Comparison of ENCODE assay signal across 8 cellular contexts in genomic region chr6:39029156-39030011, GRCh38. TPM values are rescaled to one million over a fixed set of nuclear protein-coding genes. Genes with fewer than 3 reads are reported as not detected.
DNase-seq lines count a peak whose midpoint lies in the region; ATAC-seq and TF ChIP-seq lines count a peak whose summit lies in the region.

No MANE protein-coding gene starts in this region.

- no peaks in the 10 kb centered on the region for H3K4me1 Mint-ChIP-seq in T-helper 2 cell treated with Interferon-gamma antibody and Interleukin-4, amounts not matched to agents 5 μg/mL and 100 μg/mL, for 36 hours (ENCODE audit: low read depth)
- no peaks in the 10 kb centered on the region for H3K4me1 Mint-ChIP-seq in nephron

- no peak overlapping the region for H3K27ac Mint-ChIP-seq in T-helper 2 cell treated with Interferon-gamma antibody and Interleukin-4, amounts not matched to agents 5 μg/mL and 100 μg/mL, for 36 hours
- no peak overlapping the region for H3K27ac Mint-ChIP-seq in nephron

- peak; percentile 60 for ATAC-seq in HG02678 (IDR thresholded peaks at IDR 0.05; ENCODE audit: unreplicated experiment)
- ATAC-seq in HG03460 (IDR thresholded peaks at IDR 0.05; ENCODE audit: unreplicated experiment), result no peak

- no peaks in the 10 kb centered on the region for H3K36me3 Mint-ChIP-seq in T-helper 2 cell treated with Interferon-gamma antibody and Interleukin-4, amounts not matched to agents 5 μg/mL and 100 μg/mL, for 36 hours (ENCODE audit: low read depth)
- no peaks in the 10 kb centered on the region for H3K36me3 Mint-ChIP-seq in nephron (ENCODE audit: low read depth)

- H3K9me3 Mint-ChIP-seq in T-helper 2 cell treated with Interferon-gamma antibody and Interleukin-4, amounts not matched to agents 5 μg/mL and 100 μg/mL, for 36 hours, result no peaks in the 10 kb centered on the region
- H3K9me3 Mint-ChIP-seq in nephron, result no peaks in the 10 kb centered on the region

- DNase-seq in EL, result peak; percentile 29
- DNase-seq in T-helper 2 cell treated with Interferon-gamma antibody and Interleukin-4, amounts not matched to agents 5 μg/mL and 100 μg/mL, for 36 hours (ENCODE audit: low spot score), result peak; percentile 41
- peak; percentile 29 for DNase-seq in dermis blood vessel endothelial cell
- DNase-seq in mucosa of gallbladder (ENCODE audit: low spot score), result no peak
- DNase-seq in effector CD8-positive, alpha-beta T cell (lab: John Stamatoyannopoulos, UW), result no peak

- TF ChIP-seq CTCF in nephron (IDR thresholded peaks at IDR 0.05; ENCODE audit: unreplicated experiment in 3 of 3), result peak; percentile 34 to 52 (median 41)

- H3K27me3 Mint-ChIP-seq in T-helper 2 cell treated with Interferon-gamma antibody and Interleukin-4, amounts not matched to agents 5 μg/mL and 100 μg/mL, for 36 hours (ENCODE audit: low read depth), result peaks cover 44% of the 10 kb centered on the region
- H3K27me3 Mint-ChIP-seq in nephron (ENCODE audit: low read depth), result peaks cover 41% of the 10 kb centered on the region

- H3K4me3 Mint-ChIP-seq in T-helper 2 cell treated with Interferon-gamma antibody and Interleukin-4, amounts not matched to agents 5 μg/mL and 100 μg/mL, for 36 hours, result no peak overlapping the region
- no peak overlapping the region for H3K4me3 Mint-ChIP-seq in nephron

RNA-seq across cellular contexts. Expression of gene GLP1R, which starts 19.2 kb away (rescaled TPM):
- not detected in 2 replicates for total RNA-seq in dermis blood vessel endothelial cell
- 0.06 TPM for total RNA-seq in mucosa of gallbladder

Comparison
In these comparisons a context has a peak if more than half of its experiments do, and no peak if none do; other contexts are left out.
1. DNase-seq: peak in EL (single experiment), T-helper 2 cell treated with Interferon-gamma antibody and Interleukin-4, amounts not matched to agents 5 μg/mL and 100 μg/mL, for 36 hours (single experiment) and dermis blood vessel endothelial cell (single experiment); none in mucosa of gallbladder (single experiment) and effector CD8-positive, alpha-beta T cell (single experiment).